In the genomic region with DNA sequence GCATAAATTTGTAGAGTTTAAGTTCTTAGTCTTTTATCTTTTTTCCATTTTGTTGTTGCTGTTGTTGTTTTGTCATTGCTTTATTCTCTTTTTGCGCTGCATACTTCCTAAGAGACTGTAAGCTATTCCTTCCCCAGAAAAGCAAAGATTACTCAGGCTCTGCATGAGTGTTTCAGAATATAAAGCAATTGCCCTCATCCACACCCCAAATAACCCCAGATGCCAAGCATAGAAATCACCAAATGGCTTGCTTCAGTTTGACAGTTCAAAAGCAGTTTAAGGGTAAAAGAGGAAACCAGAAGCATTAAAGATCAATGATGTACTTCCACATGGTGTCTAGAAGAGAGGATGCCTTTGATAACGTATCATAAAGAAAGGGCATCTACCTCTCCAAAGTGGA, we compare ENCODE assay signal across 27 cellular contexts. TPM values are rescaled to one million over a fixed set of nuclear protein-coding genes. Genes with fewer than 3 reads are reported as not detected.
DNase-seq lines count a peak whose midpoint lies in the region; ATAC-seq and TF ChIP-seq lines count a peak whose summit lies in the region.
"Had no signal": no experiment of that assay in that cellular context is flagged by ENCODE, and none has a peak within 500 bp of the region (broad histone marks: within the 10 kb centered on the region; RNA-seq: fewer than 3 reads in every experiment).

No MANE protein-coding gene starts in this region.

- no peaks in the 10 kb centered on the region for H3K9me3 ChIP-seq in smooth muscle cell (replicated peaks; ENCODE audit: low read depth)
- H3K9me3 ChIP-seq: mucosa of descending colon had no signal

- H3K36me3 ChIP-seq in smooth muscle cell (ENCODE audit: low read depth): no peaks in the 10 kb centered on the region

- ATAC-seq in activated CD8-positive, alpha-beta T cell treated with anti-CD3 and anti-CD28 coated beads for 36 hours: no peak
- no peak for ATAC-seq in HG03025 (IDR thresholded peaks at IDR 0.05; ENCODE audit: low FRiP score, unreplicated experiment)
- ATAC-seq: foreskin keratinocyte, left ventricle myocardium superior, mucosa of descending colon had no signal

- no peak overlapping the region for H3K9ac ChIP-seq in smooth muscle cell (ENCODE audit: low read depth)

- H3K9me3 Mint-ChIP-seq in activated naive CD4-positive, alpha-beta T cell treated with anti-CD3 and anti-CD28 coated beads for 36 hours: peaks cover 5% of the 10 kb centered on the region
- H3K9me3 Mint-ChIP-seq in activated CD8-positive, alpha-beta T cell treated with anti-CD3 and anti-CD28 coated beads for 36 hours: peaks cover 11% of the 10 kb centered on the region
- H3K9me3 Mint-ChIP-seq: central memory CD8-positive, alpha-beta T cell had no signal

- peak overlapping the region; percentile 84 for H3K27ac Mint-ChIP-seq in activated naive CD4-positive, alpha-beta T cell treated with anti-CD3 and anti-CD28 coated beads for 36 hours
- no peak overlapping the region for H3K27ac Mint-ChIP-seq in activated CD8-positive, alpha-beta T cell treated with anti-CD3 and anti-CD28 coated beads for 36 hours

- no peaks in the 10 kb centered on the region for H4K20me1 ChIP-seq in smooth muscle cell (ENCODE audit: low read depth)

- H3K27ac ChIP-seq in smooth muscle cell (ENCODE audit: low read depth): no peak overlapping the region
- H3K27ac ChIP-seq: C4-2B, dorsolateral prefrontal cortex, foreskin keratinocyte had no signal

- peaks cover 82% of the 10 kb centered on the region for H3K4me1 Mint-ChIP-seq in activated naive CD4-positive, alpha-beta T cell treated with anti-CD3 and anti-CD28 coated beads for 36 hours (ENCODE audit: low read depth)
- H3K4me1 Mint-ChIP-seq in activated CD8-positive, alpha-beta T cell treated with anti-CD3 and anti-CD28 coated beads for 36 hours (ENCODE audit: low read depth): peaks cover 51% of the 10 kb centered on the region
- H3K4me1 Mint-ChIP-seq: central memory CD8-positive, alpha-beta T cell had no signal

- POLR2A ChIA-PET in activated CD8-positive, alpha-beta T cell treated with anti-CD3 and anti-CD28 coated beads for 36 hours (lab: Charles Lee): no interaction called here

- H3K4me3 Mint-ChIP-seq in activated naive CD4-positive, alpha-beta T cell treated with anti-CD3 and anti-CD28 coated beads for 36 hours: no peak overlapping the region
- no peak overlapping the region for H3K4me3 Mint-ChIP-seq in activated CD8-positive, alpha-beta T cell treated with anti-CD3 and anti-CD28 coated beads for 36 hours
- H3K4me3 Mint-ChIP-seq: central memory CD8-positive, alpha-beta T cell had no signal

- peaks cover under 1% of the 10 kb centered on the region for H3K4me1 ChIP-seq in smooth muscle cell (ENCODE audit: low read depth)

- peaks cover 6% of the 10 kb centered on the region for H3F3A ChIP-seq in smooth muscle cell (ENCODE audit: low read depth)

- intact Hi-C loops in activated naive CD4-positive, alpha-beta T cell treated with anti-CD3 and anti-CD28 coated beads for 36 hours (cut with micrococcal nuclease): loop anchor here (5.0 kb wide), 1 partner anchor 349 kb away; no protein-coding TSS in a partner anchor
- intact Hi-C loops in activated CD8-positive, alpha-beta T cell treated with anti-CD3 and anti-CD28 coated beads for 36 hours (cut with micrococcal nuclease): no loop called here

- no peaks in the 10 kb centered on the region for H3K27me3 Mint-ChIP-seq in activated naive CD4-positive, alpha-beta T cell treated with anti-CD3 and anti-CD28 coated beads for 36 hours (ENCODE audit: low read depth)
- H3K27me3 Mint-ChIP-seq in activated CD8-positive, alpha-beta T cell treated with anti-CD3 and anti-CD28 coated beads for 36 hours: peaks cover 7% of the 10 kb centered on the region

- H2AFZ ChIP-seq in smooth muscle cell (ENCODE audit: low read depth): peak overlapping the region; percentile 70

- 90% methylated on average over 2 of the region's 2 CpGs for WGBS in smooth muscle cell (ENCODE audit: low lambda C conversion rate)

- H3K36me3 Mint-ChIP-seq in activated naive CD4-positive, alpha-beta T cell treated with anti-CD3 and anti-CD28 coated beads for 36 hours (ENCODE audit: low read depth): peaks cover 13% of the 10 kb centered on the region
- peaks cover 8% of the 10 kb centered on the region for H3K36me3 Mint-ChIP-seq in activated CD8-positive, alpha-beta T cell treated with anti-CD3 and anti-CD28 coated beads for 36 hours (ENCODE audit: low read depth)

- CTCF ChIA-PET in activated naive CD4-positive, alpha-beta T cell treated with anti-CD3 and anti-CD28 coated beads for 36 hours (lab: Charles Lee): interaction anchor here (0.7 to 5.7 kb wide), 3 partner anchors 40 to 83 kb away, joined by 3 to 29 read pairs (median 5); no protein-coding TSS in a partner anchor
- CTCF ChIA-PET in activated CD8-positive, alpha-beta T cell treated with anti-CD3 and anti-CD28 coated beads for 36 hours (lab: Charles Lee): interaction anchor here (1.2 to 2.7 kb wide), 3 partner anchors 12 to 58 kb away, joined by 3 to 12 read pairs (median 7); no protein-coding TSS in a partner anchor

- no peak overlapping the region for H3K4me3 ChIP-seq in smooth muscle cell
- H3K4me3 ChIP-seq: dorsolateral prefrontal cortex, mucosa of descending colon had no signal

- no peak for TF ChIP-seq CTCF in smooth muscle cell (IDR thresholded peaks at IDR 0.05; ENCODE audit: borderline replicate concordance, insufficient read depth, poor library complexity, severe bottlenecking)
- TF ChIP-seq CTCF in activated CD8-positive, alpha-beta T cell treated with anti-CD3 and anti-CD28 coated beads for 36 hours (IDR thresholded peaks at IDR 0.05): no peak

- H3K4me2 ChIP-seq in smooth muscle cell: no peak overlapping the region

- H3K27me3 ChIP-seq in smooth muscle cell (ENCODE audit: low read depth): no peaks in the 10 kb centered on the region
- H3K27me3 ChIP-seq: foreskin keratinocyte had no signal

- no peak for DNase-seq in activated naive CD4-positive, alpha-beta T cell treated with anti-CD3 and anti-CD28 coated beads for 36 hours
- no peak for DNase-seq in activated naive CD4-positive, alpha-beta T cell treated with anti-CD3 and anti-CD28 coated beads, Interleukin-2, amount 50 U/mL, for 16 hours
- DNase-seq in LHCN-M2 (ENCODE audit: low read depth): peak; percentile 9
- peak; percentile 50 for DNase-seq in fibroblast of peridontal ligament (ENCODE audit: extremely low read depth)
- DNase-seq in smooth muscle cell (lab: John Stamatoyannopoulos, UW; ENCODE audit: unreplicated experiment): no peak
- DNase-seq in activated CD8-positive, alpha-beta T cell treated with anti-CD3 and anti-CD28 coated beads for 36 hours: no peak
- DNase-seq: activated gamma-delta T cell, DMS 273 treated with DMSO at 0.1 percent for 48 hours, dorsolateral prefrontal cortex, foreskin keratinocyte, hippocampal formation, left ventricle myocardium superior, mucosa of descending colon, NCI-H146, NCI-H524, substantia nigra, T1000 had no signal

- H3K79me2 ChIP-seq in smooth muscle cell (ENCODE audit: low read depth): no peaks in the 10 kb centered on the region

RNA-seq across cellular contexts. Expression of a gene that starts 40.3 kb away (rescaled TPM):
- total RNA-seq in activated naive CD4-positive, alpha-beta T cell treated with anti-CD3 and anti-CD28 coated beads for 36 hours: 10 to 100 TPM; 49.9 to 53.1 TPM
- total RNA-seq in LHCN-M2 (2014; rRNA removed) (not detected in 2 replicates), smooth muscle cell (not detected in 2 replicates)
- polyA plus RNA-seq in LHCN-M2 (2012): not detected
- polyA plus RNA-seq in smooth muscle cell: not detected in 2 replicates
- total RNA-seq in activated CD8-positive, alpha-beta T cell treated with anti-CD3 and anti-CD28 coated beads for 36 hours: under 1 TPM; 0.09 to 0.52 TPM
- total RNA-seq: dorsolateral prefrontal cortex, endothelial cell of umbilical vein, foreskin keratinocyte, G401, H4, left ventricle myocardium superior, mucosa of descending colon, posterior vena cava, ureter had no signal
- polyA plus RNA-seq: AG04450, endothelial cell of umbilical vein, foreskin keratinocyte, neural cell had no signal

Comparison
In these comparisons a context has a peak if more than half of its experiments do, and no peak if none do; other contexts are left out.
1. DNase-seq: peak in LHCN-M2 (single experiment) and fibroblast of peridontal ligament (single experiment); none in activated naive CD4-positive, alpha-beta T cell treated with anti-CD3 and anti-CD28 coated beads for 36 hours (single experiment), activated naive CD4-positive, alpha-beta T cell treated with anti-CD3 and anti-CD28 coated beads, Interleukin-2, amount 50 U/mL, for 16 hours (single experiment), smooth muscle cell (single experiment) and activated CD8-positive, alpha-beta T cell treated with anti-CD3 and anti-CD28 coated beads for 36 hours (single experiment).
2. RNA of a gene that starts 40.3 kb away (total RNA-seq): 49.9 to 53.1 TPM in activated naive CD4-positive, alpha-beta T cell treated with anti-CD3 and anti-CD28 coated beads for 36 hours; 0.09 to 0.52 TPM in activated CD8-positive, alpha-beta T cell treated with anti-CD3 and anti-CD28 coated beads for 36 hours, not detected in LHCN-M2 and not detected in smooth muscle cell; every median in the first group is over 10 times any median in the second.